In the genomic region with DNA sequence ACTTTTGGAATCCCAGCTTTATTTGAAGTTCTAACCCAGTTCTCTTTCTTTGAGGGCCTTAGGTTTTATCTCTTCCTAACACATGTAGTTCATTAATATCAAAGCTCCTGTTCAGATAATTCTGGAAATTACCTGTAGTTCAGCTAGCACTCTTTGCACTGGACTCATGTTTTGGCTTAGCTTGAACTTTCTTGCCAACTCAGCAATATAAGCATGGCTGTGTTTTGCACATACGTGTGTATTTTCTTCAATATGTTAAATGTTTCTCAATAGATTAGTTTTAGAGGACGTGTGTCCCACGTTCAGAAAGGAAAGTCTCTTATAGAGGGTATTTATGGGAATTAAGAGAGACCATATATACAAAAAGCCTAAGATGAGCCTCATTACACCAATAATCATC, we compare ENCODE assay signal across 1 cellular context.
TF ChIP-seq lines count a peak whose summit lies in the region.

No MANE protein-coding gene starts in this region.

TF ChIP-seq in K562, 482 proteins besides CTCF, POLR2A, EP300 and RAD21 (continued from another document and continues in another):
- TF ChIP-seq, protein P1, sequence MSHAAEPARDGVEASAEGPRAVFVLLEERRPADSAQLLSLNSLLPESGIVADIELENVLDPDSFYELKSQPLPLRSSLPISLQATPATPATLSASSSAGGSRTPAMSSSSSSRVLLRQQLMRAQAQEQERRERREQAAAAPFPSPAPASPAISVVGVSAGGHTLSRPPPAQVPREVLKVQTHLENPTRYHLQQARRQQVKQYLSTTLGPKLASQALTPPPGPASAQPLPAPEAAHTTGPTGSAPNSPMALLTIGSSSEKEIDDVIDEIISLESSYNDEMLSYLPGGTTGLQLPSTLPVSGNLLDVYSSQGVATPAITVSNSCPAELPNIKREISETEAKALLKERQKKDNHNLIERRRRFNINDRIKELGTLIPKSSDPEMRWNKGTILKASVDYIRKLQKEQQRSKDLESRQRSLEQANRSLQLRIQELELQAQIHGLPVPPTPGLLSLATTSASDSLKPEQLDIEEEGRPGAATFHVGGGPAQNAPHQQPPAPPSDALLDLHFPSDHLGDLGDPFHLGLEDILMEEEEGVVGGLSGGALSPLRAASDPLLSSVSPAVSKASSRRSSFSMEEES (CRISPR knock-in tag; IDR thresholded peaks at IDR 0.05), result no peak
- TF ChIP-seq ZFPM2 (CRISPR knock-in tag; IDR thresholded peaks at IDR 0.05) (no peak), ZNF316 (IDR thresholded peaks at IDR 0.05) (peak; percentile 81), FOXJ3 (CRISPR knock-in tag; IDR thresholded peaks at IDR 0.05) (no peak), GTF2F1 (IDR thresholded peaks at IDR 0.05; ENCODE audit: low read depth, low read length) (no peak), ZNF124 (CRISPR knock-in tag; IDR thresholded peaks at IDR 0.05) (no peak), MAFG (tag; conservative IDR thresholded peaks at IDR 0.05) (peak; percentile 82), ETS2 (tag; IDR thresholded peaks at IDR 0.05; ENCODE audit: borderline replicate concordance, poor library complexity, severe bottlenecking) (no peak), ZNF41 (CRISPR knock-in tag; conservative IDR thresholded peaks at IDR 0.05) (no peak), SIN3B (IDR thresholded peaks at IDR 0.05; ENCODE audit: low read depth) (no peak), FOXJ2 (tag; IDR thresholded peaks at IDR 0.05) (no peak), CTBP1 (IDR thresholded peaks at IDR 0.05; ENCODE audit: borderline replicate concordance) (no peak), NR2F6 (CRISPR knock-in tag; IDR thresholded peaks at IDR 0.05) (no peak), TBL1XR1 (IDR thresholded peaks at IDR 0.05; ENCODE audit: low read length in 2 of 2) (no peak), TCFL5 (CRISPR knock-in tag; conservative IDR thresholded peaks at IDR 0.05) (no peak), ZNF224 (CRISPR knock-in tag; IDR thresholded peaks at IDR 0.05) (no peak), ZBED1 (IDR thresholded peaks at IDR 0.05) (no peak), ILF3 (IDR thresholded peaks at IDR 0.05; ENCODE audit: borderline replicate concordance) (no peak)
- TF ChIP-seq, protein P2, sequence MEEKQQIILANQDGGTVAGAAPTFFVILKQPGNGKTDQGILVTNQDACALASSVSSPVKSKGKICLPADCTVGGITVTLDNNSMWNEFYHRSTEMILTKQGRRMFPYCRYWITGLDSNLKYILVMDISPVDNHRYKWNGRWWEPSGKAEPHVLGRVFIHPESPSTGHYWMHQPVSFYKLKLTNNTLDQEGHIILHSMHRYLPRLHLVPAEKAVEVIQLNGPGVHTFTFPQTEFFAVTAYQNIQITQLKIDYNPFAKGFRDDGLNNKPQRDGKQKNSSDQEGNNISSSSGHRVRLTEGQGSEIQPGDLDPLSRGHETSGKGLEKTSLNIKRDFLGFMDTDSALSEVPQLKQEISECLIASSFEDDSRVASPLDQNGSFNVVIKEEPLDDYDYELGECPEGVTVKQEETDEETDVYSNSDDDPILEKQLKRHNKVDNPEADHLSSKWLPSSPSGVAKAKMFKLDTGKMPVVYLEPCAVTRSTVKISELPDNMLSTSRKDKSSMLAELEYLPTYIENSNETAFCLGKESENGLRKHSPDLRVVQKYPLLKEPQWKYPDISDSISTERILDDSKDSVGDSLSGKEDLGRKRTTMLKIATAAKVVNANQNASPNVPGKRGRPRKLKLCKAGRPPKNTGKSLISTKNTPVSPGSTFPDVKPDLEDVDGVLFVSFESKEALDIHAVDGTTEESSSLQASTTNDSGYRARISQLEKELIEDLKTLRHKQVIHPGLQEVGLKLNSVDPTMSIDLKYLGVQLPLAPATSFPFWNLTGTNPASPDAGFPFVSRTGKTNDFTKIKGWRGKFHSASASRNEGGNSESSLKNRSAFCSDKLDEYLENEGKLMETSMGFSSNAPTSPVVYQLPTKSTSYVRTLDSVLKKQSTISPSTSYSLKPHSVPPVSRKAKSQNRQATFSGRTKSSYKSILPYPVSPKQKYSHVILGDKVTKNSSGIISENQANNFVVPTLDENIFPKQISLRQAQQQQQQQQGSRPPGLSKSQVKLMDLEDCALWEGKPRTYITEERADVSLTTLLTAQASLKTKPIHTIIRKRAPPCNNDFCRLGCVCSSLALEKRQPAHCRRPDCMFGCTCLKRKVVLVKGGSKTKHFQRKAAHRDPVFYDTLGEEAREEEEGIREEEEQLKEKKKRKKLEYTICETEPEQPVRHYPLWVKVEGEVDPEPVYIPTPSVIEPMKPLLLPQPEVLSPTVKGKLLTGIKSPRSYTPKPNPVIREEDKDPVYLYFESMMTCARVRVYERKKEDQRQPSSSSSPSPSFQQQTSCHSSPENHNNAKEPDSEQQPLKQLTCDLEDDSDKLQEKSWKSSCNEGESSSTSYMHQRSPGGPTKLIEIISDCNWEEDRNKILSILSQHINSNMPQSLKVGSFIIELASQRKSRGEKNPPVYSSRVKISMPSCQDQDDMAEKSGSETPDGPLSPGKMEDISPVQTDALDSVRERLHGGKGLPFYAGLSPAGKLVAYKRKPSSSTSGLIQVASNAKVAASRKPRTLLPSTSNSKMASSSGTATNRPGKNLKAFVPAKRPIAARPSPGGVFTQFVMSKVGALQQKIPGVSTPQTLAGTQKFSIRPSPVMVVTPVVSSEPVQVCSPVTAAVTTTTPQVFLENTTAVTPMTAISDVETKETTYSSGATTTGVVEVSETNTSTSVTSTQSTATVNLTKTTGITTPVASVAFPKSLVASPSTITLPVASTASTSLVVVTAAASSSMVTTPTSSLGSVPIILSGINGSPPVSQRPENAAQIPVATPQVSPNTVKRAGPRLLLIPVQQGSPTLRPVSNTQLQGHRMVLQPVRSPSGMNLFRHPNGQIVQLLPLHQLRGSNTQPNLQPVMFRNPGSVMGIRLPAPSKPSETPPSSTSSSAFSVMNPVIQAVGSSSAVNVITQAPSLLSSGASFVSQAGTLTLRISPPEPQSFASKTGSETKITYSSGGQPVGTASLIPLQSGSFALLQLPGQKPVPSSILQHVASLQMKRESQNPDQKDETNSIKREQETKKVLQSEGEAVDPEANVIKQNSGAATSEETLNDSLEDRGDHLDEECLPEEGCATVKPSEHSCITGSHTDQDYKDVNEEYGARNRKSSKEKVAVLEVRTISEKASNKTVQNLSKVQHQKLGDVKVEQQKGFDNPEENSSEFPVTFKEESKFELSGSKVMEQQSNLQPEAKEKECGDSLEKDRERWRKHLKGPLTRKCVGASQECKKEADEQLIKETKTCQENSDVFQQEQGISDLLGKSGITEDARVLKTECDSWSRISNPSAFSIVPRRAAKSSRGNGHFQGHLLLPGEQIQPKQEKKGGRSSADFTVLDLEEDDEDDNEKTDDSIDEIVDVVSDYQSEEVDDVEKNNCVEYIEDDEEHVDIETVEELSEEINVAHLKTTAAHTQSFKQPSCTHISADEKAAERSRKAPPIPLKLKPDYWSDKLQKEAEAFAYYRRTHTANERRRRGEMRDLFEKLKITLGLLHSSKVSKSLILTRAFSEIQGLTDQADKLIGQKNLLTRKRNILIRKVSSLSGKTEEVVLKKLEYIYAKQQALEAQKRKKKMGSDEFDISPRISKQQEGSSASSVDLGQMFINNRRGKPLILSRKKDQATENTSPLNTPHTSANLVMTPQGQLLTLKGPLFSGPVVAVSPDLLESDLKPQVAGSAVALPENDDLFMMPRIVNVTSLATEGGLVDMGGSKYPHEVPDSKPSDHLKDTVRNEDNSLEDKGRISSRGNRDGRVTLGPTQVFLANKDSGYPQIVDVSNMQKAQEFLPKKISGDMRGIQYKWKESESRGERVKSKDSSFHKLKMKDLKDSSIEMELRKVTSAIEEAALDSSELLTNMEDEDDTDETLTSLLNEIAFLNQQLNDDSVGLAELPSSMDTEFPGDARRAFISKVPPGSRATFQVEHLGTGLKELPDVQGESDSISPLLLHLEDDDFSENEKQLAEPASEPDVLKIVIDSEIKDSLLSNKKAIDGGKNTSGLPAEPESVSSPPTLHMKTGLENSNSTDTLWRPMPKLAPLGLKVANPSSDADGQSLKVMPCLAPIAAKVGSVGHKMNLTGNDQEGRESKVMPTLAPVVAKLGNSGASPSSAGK (IDR thresholded peaks at IDR 0.05), result no peak
- TF ChIP-seq, protein P3, sequence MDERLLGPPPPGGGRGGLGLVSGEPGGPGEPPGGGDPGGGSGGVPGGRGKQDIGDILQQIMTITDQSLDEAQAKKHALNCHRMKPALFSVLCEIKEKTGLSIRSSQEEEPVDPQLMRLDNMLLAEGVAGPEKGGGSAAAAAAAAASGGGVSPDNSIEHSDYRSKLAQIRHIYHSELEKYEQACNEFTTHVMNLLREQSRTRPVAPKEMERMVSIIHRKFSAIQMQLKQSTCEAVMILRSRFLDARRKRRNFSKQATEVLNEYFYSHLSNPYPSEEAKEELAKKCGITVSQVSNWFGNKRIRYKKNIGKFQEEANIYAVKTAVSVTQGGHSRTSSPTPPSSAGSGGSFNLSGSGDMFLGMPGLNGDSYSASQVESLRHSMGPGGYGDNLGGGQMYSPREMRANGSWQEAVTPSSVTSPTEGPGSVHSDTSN (CRISPR knock-in tag; IDR thresholded peaks at IDR 0.05; ENCODE audit: low read depth), result no peak
- TF ChIP-seq, protein P3 (tag; conservative IDR thresholded peaks at IDR 0.05; ENCODE audit: low read depth), result no peak
- TF ChIP-seq, protein P4, sequence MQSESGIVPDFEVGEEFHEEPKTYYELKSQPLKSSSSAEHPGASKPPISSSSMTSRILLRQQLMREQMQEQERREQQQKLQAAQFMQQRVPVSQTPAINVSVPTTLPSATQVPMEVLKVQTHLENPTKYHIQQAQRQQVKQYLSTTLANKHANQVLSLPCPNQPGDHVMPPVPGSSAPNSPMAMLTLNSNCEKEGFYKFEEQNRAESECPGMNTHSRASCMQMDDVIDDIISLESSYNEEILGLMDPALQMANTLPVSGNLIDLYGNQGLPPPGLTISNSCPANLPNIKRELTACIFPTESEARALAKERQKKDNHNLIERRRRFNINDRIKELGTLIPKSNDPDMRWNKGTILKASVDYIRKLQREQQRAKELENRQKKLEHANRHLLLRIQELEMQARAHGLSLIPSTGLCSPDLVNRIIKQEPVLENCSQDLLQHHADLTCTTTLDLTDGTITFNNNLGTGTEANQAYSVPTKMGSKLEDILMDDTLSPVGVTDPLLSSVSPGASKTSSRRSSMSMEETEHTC (IDR thresholded peaks at IDR 0.05), result no peak
- TF ChIP-seq, protein P5, sequence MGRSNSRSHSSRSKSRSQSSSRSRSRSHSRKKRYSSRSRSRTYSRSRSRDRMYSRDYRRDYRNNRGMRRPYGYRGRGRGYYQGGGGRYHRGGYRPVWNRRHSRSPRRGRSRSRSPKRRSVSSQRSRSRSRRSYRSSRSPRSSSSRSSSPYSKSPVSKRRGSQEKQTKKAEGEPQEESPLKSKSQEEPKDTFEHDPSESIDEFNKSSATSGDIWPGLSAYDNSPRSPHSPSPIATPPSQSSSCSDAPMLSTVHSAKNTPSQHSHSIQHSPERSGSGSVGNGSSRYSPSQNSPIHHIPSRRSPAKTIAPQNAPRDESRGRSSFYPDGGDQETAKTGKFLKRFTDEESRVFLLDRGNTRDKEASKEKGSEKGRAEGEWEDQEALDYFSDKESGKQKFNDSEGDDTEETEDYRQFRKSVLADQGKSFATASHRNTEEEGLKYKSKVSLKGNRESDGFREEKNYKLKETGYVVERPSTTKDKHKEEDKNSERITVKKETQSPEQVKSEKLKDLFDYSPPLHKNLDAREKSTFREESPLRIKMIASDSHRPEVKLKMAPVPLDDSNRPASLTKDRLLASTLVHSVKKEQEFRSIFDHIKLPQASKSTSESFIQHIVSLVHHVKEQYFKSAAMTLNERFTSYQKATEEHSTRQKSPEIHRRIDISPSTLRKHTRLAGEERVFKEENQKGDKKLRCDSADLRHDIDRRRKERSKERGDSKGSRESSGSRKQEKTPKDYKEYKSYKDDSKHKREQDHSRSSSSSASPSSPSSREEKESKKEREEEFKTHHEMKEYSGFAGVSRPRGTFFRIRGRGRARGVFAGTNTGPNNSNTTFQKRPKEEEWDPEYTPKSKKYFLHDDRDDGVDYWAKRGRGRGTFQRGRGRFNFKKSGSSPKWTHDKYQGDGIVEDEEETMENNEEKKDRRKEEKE (IDR thresholded peaks at IDR 0.05; ENCODE audit: borderline replicate concordance in 1 of 2, control insufficient read depth in 1 of 2, low read depth in 2 of 2, low read length in 1 of 2), result no peak
- TF ChIP-seq, protein P6, sequence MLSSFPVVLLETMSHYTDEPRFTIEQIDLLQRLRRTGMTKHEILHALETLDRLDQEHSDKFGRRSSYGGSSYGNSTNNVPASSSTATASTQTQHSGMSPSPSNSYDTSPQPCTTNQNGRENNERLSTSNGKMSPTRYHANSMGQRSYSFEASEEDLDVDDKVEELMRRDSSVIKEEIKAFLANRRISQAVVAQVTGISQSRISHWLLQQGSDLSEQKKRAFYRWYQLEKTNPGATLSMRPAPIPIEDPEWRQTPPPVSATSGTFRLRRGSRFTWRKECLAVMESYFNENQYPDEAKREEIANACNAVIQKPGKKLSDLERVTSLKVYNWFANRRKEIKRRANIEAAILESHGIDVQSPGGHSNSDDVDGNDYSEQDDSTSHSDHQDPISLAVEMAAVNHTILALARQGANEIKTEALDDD (IDR thresholded peaks at IDR 0.05), result no peak
- TF ChIP-seq, protein P7, sequence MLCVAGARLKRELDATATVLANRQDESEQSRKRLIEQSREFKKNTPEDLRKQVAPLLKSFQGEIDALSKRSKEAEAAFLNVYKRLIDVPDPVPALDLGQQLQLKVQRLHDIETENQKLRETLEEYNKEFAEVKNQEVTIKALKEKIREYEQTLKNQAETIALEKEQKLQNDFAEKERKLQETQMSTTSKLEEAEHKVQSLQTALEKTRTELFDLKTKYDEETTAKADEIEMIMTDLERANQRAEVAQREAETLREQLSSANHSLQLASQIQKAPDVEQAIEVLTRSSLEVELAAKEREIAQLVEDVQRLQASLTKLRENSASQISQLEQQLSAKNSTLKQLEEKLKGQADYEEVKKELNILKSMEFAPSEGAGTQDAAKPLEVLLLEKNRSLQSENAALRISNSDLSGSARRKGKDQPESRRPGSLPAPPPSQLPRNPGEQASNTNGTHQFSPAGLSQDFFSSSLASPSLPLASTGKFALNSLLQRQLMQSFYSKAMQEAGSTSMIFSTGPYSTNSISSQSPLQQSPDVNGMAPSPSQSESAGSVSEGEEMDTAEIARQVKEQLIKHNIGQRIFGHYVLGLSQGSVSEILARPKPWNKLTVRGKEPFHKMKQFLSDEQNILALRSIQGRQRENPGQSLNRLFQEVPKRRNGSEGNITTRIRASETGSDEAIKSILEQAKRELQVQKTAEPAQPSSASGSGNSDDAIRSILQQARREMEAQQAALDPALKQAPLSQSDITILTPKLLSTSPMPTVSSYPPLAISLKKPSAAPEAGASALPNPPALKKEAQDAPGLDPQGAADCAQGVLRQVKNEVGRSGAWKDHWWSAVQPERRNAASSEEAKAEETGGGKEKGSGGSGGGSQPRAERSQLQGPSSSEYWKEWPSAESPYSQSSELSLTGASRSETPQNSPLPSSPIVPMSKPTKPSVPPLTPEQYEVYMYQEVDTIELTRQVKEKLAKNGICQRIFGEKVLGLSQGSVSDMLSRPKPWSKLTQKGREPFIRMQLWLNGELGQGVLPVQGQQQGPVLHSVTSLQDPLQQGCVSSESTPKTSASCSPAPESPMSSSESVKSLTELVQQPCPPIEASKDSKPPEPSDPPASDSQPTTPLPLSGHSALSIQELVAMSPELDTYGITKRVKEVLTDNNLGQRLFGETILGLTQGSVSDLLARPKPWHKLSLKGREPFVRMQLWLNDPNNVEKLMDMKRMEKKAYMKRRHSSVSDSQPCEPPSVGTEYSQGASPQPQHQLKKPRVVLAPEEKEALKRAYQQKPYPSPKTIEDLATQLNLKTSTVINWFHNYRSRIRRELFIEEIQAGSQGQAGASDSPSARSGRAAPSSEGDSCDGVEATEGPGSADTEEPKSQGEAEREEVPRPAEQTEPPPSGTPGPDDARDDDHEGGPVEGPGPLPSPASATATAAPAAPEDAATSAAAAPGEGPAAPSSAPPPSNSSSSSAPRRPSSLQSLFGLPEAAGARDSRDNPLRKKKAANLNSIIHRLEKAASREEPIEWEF (CRISPR knock-in tag; IDR thresholded peaks at IDR 0.05), result no peak
